ENCODE assay signal across 36 cellular contexts in the genomic region with DNA sequence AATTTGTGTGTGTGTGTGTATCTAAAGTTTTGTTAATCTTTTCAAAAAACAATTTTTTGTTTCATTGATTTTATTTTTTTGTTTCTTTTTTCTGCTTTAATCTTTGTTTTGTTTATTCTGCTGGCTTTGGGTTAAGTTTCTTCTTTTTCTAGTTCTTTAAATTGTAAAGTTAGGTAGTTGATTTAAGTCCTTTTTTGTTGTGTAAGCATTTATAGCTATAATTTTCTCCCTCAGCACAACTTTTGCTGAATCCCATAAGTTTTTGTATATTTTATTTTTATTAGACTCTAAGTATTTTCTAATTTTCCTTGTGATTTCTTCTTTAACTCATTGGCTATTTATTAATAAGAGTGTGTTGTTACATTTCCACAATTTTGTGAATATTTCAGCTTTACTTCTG. TPM values are rescaled to one million over a fixed set of nuclear protein-coding genes. Genes with fewer than 3 reads are reported as not detected.
"Had no signal": no experiment of that assay in that cellular context is flagged by ENCODE, and none has a peak within 500 bp of the region (broad histone marks: within the 10 kb centered on the region; RNA-seq: fewer than 3 reads in every experiment).

No MANE protein-coding gene starts in this region.

- ATAC-seq: naive thymus-derived CD8-positive, alpha-beta T cell; natural killer cell treated with Interleukin-12 subunit alpha and Interleukin-12 subunit beta and Interleukin-15 and Interleukin-18, amount 100 ng/mL, for 72 hours; psoas muscle; right cardiac atrium; sciatic nerve; stimulated activated memory B cell treated with anti-CD40 and anti-IgM and Interleukin-4, amounts not matched to agents 10 μg/mL and 1 μg/mL and 100 μg/mL, for 72 hours; stimulated activated naive CD8-positive, alpha-beta T cell treated with anti-CD3 and anti-CD28 coated beads, Interleukin-15, amount 100 ng/mL, for 72 hours; stimulated activated naive CD8-positive, alpha-beta T cell treated with anti-CD3 and anti-CD28 coated beads, Interleukin-15, Interleukin-2, amounts not matched to agents 100 U/mL and 50 U/mL, for 24 hours; upper lobe of right lung had no signal

- H2AFZ ChIP-seq: parathyroid adenoma had no signal

- H3K4me1 ChIP-seq: parathyroid adenoma, psoas muscle, spleen, suprapubic skin, testis, tibial artery, transverse colon, upper lobe of right lung, uterus had no signal

- H3K4me2 ChIP-seq: smooth muscle cell had no signal

- H3K4me3 ChIP-seq: ovary, psoas muscle, skin epidermis, smooth muscle cell, spleen, suprapubic skin, testis, tibial artery, transverse colon, upper lobe of right lung, uterus had no signal

- H3K9me3 ChIP-seq: neutrophil, ovary, spleen, suprapubic skin, testis, tibial artery, transverse colon, upper lobe of right lung, uterus had no signal

- H3K9ac ChIP-seq: parathyroid adenoma had no signal

- H3K36me3 ChIP-seq: neutrophil, ovary, spleen, suprapubic skin, tibial artery, transverse colon, upper lobe of right lung, uterus had no signal

- H3K27ac ChIP-seq: neutrophil, ovary, parathyroid adenoma, psoas muscle, skin epidermis, spleen, suprapubic skin, testis, tibial artery, transverse colon, upper lobe of right lung, uterus had no signal

- H3K79me2 ChIP-seq: parathyroid adenoma had no signal

- H3K27me3 ChIP-seq: neutrophil, ovary, spleen, suprapubic skin, testis, tibial artery, transverse colon, upper lobe of right lung, uterus had no signal

- DNase-seq: naive thymus-derived CD8-positive, alpha-beta T cell; nephron progenitor cell; occipital lobe; ovary; posterior cingulate gyrus; psoas muscle; right cardiac atrium; spleen; stimulated activated CD4-positive, alpha-beta T cell treated with anti-CD3 and anti-CD28 coated beads, Interleukin-12 subunit alpha, Interleukin-12 subunit beta, amount 100 ng/mL, for 4 hours; stimulated activated CD4-positive, alpha-beta T cell treated with anti-CD3 and anti-CD28 coated beads, Interleukin-1b, Interleukin-23, amount 100 ng/mL, for 48 hours; stimulated activated CD4-positive, alpha-beta T cell treated with anti-CD3 and anti-CD28 coated beads, Interleukin-4, amount 100 ng/mL, for 1 hour; stimulated activated CD4-positive, alpha-beta T cell treated with anti-CD3 and anti-CD28 coated beads, Interleukin-4, amount 100 ng/mL, for 4 hours; stimulated activated CD8-positive, alpha-beta memory T cell treated with anti-CD3 and anti-CD28 coated beads, Interleukin-4, amount 100 ng/mL, for 48 hours; stimulated activated naive CD4-positive, alpha-beta T cell; stimulated activated naive CD8-positive, alpha-beta T cell treated with anti-CD3 and anti-CD28 coated beads, Interleukin-15, amount 100 ng/mL, for 72 hours; stimulated activated naive CD8-positive, alpha-beta T cell treated with anti-CD3 and anti-CD28 coated beads, Interleukin-15, Interleukin-2, amounts not matched to agents 100 U/mL and 50 U/mL, for 24 hours; substantia nigra; testis; tibial artery; transverse colon; upper lobe of right lung; uterus had no signal

RNA-seq across cellular contexts. Expression of a gene that starts 34.9 kb away (rescaled TPM):
- total RNA-seq: naive thymus-derived CD8-positive, alpha-beta T cell; natural killer cell treated with Interleukin-12 subunit alpha and Interleukin-12 subunit beta and Interleukin-15 and Interleukin-18, amount 100 ng/mL, for 72 hours; neural crest cell; osteoblast; ovary; progenitor cell of endocrine pancreas; psoas muscle; renal cortical epithelial cell; right cardiac atrium; sciatic nerve; smooth muscle cell; spleen; suprapubic skin; transverse colon; upper lobe of right lung; urinary bladder; uterus had no signal
- polyA plus RNA-seq: naive thymus-derived CD8-positive, alpha-beta T cell; ovary; psoas muscle; right cardiac atrium; smooth muscle cell; thymus; urinary bladder had no signal
